8 cellular contexts compared by ENCODE assay signal in the genomic region with DNA sequence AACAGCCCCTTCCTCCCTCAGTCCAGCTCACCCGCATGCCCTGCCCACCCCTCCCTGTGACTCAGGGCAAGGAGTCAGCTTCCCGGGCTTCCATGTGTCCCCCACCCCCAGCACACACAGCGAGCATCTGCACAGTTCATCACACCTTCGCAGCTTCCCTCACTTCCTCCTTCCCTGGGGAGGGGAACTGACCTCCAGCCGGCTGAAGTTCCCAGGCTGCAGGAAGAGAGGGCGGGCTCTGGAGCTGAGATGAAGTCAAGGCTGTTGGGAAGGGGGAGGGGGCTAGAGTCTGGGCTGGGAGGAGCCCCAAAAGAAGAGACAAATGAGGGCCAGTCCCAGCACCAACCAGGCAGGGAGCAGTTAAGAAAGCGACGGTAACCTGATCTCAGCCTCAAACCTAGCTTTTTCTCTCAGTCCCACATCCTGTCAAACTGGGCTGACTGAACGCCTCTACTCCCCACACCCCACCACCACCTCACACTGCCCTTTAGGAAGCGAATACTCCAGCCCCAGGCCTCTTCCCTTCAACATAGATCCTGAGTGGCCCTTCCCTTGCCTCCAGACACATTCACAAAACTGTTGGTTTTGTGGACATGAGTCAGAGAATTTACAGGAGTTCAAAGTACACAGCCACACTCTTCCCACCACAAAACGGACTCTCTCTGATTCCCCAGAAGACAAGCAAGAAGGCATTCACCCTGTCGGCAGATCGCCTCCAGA. TPM values are rescaled to one million over a fixed set of nuclear protein-coding genes. Genes with fewer than 3 reads are reported as not detected.
A peak's percentile ranks its signal among the peaks of the same experiment; 100 is the strongest.
DNase-seq lines count a peak whose midpoint lies in the region; ATAC-seq and TF ChIP-seq lines count a peak whose summit lies in the region.

No MANE protein-coding gene starts in this region.

- H3K27me3 ChIP-seq in mesenchymal stem cell (ENCODE audit: control insufficient read depth in 1 of 2, insufficient read depth in 1 of 2, low read length in 2 of 2): no peaks in the 10 kb centered on the region
- no peaks in the 10 kb centered on the region for H3K27me3 ChIP-seq in thyroid gland

- H3K27ac ChIP-seq in mesenchymal stem cell (ENCODE audit: low read length, poor library complexity, severe bottlenecking) (peak overlapping the region; percentile 65), thyroid gland (peak overlapping the region; percentile 75 to 97 (median 95))

- H3K23ac ChIP-seq in mesenchymal stem cell (ENCODE audit: low read length in 2 of 2): no peak overlapping the region

- WGBS in mesenchymal stem cell: 2% methylated on average over 11 of the region's 13 CpGs
- WGBS in thyroid gland, 2 donors: 3 to 5% methylated on average over 13 of the region's 13 CpGs

- POLR2A ChIA-PET in WTC11 (lab: Charles Lee): interaction anchor here (0.6 to 2.3 kb wide), 11 partner anchors 10 to 314 kb away, joined by 3 to 11 read pairs (median 5); partner anchors contain the start of genes CAPZA1, MOV10, PPM1J and ST7L

- no peaks in the 10 kb centered on the region for H3K9me3 ChIP-seq in mesenchymal stem cell (ENCODE audit: control insufficient read depth, low read length)
- no peaks in the 10 kb centered on the region for H3K9me3 ChIP-seq in thyroid gland

- no peak overlapping the region for H3K14ac ChIP-seq in mesenchymal stem cell (ENCODE audit: low read length in 2 of 2)

- H3K36me3 ChIP-seq in mesenchymal stem cell (ENCODE audit: control insufficient read depth in 1 of 2, insufficient read depth in 2 of 2, low read depth in 1 of 2, low read length in 2 of 2): peaks cover 32 to 36% of the 10 kb centered on the region in 2 experiments
- peaks cover 3 to 4% of the 10 kb centered on the region in 2 donors for H3K36me3 ChIP-seq in thyroid gland

- peaks cover 1% of the 10 kb centered on the region for H3K79me1 ChIP-seq in mesenchymal stem cell (replicated peaks; ENCODE audit: low read length, poor library complexity, severe bottlenecking)

- peak in 8 of 14 donors; percentile 65 to 89 (median 78) for DNase-seq in C1 segment of cervical spinal cord (lab: John Stamatoyannopoulos, UW)
- DNase-seq in NCI-H2107 treated with DMSO at 0.1 percent for 48 hours (lab: John Stamatoyannopoulos, UW; ENCODE audit: unreplicated experiment): peak; percentile 92
- DNase-seq in WTC11 (ENCODE audit: low spot score): peak; percentile 89
- DNase-seq in endothelial cell (ENCODE audit: low spot score): peak; percentile 78
- peak; percentile 98 for DNase-seq in mesenchymal stem cell
- peak; percentile 93 to 95 for DNase-seq in thyroid gland

- peak overlapping the region; percentile 23 to 87 for H2BK12ac ChIP-seq in mesenchymal stem cell (ENCODE audit: low read length in 2 of 2)

- peak overlapping the region; percentile 42 to 75 for H3K4ac ChIP-seq in mesenchymal stem cell (ENCODE audit: low read depth in 1 of 2, low read length in 2 of 2)

- H3K27ac Mint-ChIP-seq in WTC11 (peak overlapping the region; percentile 94), endothelial cell (ENCODE audit: unreplicated experiment) (peak overlapping the region; percentile 91)

- peak overlapping the region; percentile 73 for H3K4me3 Mint-ChIP-seq in WTC11
- peak overlapping the region; percentile 100 for H3K4me3 Mint-ChIP-seq in endothelial cell (ENCODE audit: unreplicated experiment)

- H3K9me3 Mint-ChIP-seq in WTC11: no peaks in the 10 kb centered on the region
- no peaks in the 10 kb centered on the region for H3K9me3 Mint-ChIP-seq in endothelial cell (ENCODE audit: unreplicated experiment)

- H2AFZ ChIP-seq in mesenchymal stem cell (ENCODE audit: low read depth, low read length): no peak overlapping the region

- peak overlapping the region; percentile 52 for H4K8ac ChIP-seq in mesenchymal stem cell (ENCODE audit: low read length)

- peak overlapping the region; percentile 56 for H2BK15ac ChIP-seq in mesenchymal stem cell (ENCODE audit: low read depth, poor library complexity, severe bottlenecking)

- TF ChIP-seq POLR2A in thyroid gland (IDR thresholded peaks at IDR 0.05): peak in 1 of 2 donors; percentile 90

- H3K4me3 ChIP-seq in mesenchymal stem cell (ENCODE audit: insufficient read depth in 1 of 2, low read depth in 1 of 2, low read length in 2 of 2) (peak overlapping the region; percentile 82 to 90), thyroid gland (replicated peaks in 1 of 3) (peak overlapping the region in 1 of 3 donors; percentile 99)

- intact Hi-C loops in thyroid gland (cut with DNase I): loop anchor here (5.0 to 10.0 kb wide), 3 partner anchors 200 to 313 kb away; partner anchors contain the start of gene WNT2B

- peak overlapping the region; percentile 11 for H2BK5ac ChIP-seq in mesenchymal stem cell (ENCODE audit: low read depth, low read length, poor library complexity, severe bottlenecking)

- H3K4me1 Mint-ChIP-seq in WTC11 (peaks cover 68% of the 10 kb centered on the region), endothelial cell (ENCODE audit: unreplicated experiment) (peaks cover 60% of the 10 kb centered on the region)

- CTCF ChIA-PET in WTC11 (lab: Charles Lee): interaction anchor here (0.5 to 2.3 kb wide), 19 partner anchors 10 to 368 kb away, joined by 3 to 21 read pairs (median 5); partner anchors contain the start of genes CAPZA1, CTTNBP2NL, LRIG2 and MOV10

- peaks cover 20% of the 10 kb centered on the region for H3K36me3 Mint-ChIP-seq in WTC11
- peaks cover 39% of the 10 kb centered on the region for H3K36me3 Mint-ChIP-seq in endothelial cell (ENCODE audit: low read depth, unreplicated experiment)

- peak overlapping the region; percentile 16 for H2AK5ac ChIP-seq in mesenchymal stem cell (ENCODE audit: low read length, severe bottlenecking)

- TF ChIP-seq CTCF in WTC11 (IDR thresholded peaks at IDR 0.05) (no peak), endothelial cell (IDR thresholded peaks at IDR 0.05; ENCODE audit: unreplicated experiment) (no peak), thyroid gland (IDR thresholded peaks at IDR 0.05) (peak in 1 of 6 experiments; percentile 14)

- H3K27me3 Mint-ChIP-seq in WTC11 (ENCODE audit: low read depth) (peaks cover 27% of the 10 kb centered on the region), endothelial cell (ENCODE audit: unreplicated experiment) (peaks cover 27% of the 10 kb centered on the region)

- ATAC-seq in GM18519 (IDR thresholded peaks at IDR 0.05; ENCODE audit: low FRiP score, unreplicated experiment) (peak; percentile 33), HG02943 (IDR thresholded peaks at IDR 0.05; ENCODE audit: low read depth, unreplicated experiment) (peak; percentile 46), WTC11 (peak; percentile 83)

- H4K91ac ChIP-seq in mesenchymal stem cell (ENCODE audit: low read length): peak overlapping the region; percentile 90

- H3K4me1 ChIP-seq in mesenchymal stem cell (ENCODE audit: control insufficient read depth, insufficient read depth, low read depth, low read length) (peaks cover 46% of the 10 kb centered on the region), thyroid gland (peaks cover 28 to 49% of the 10 kb centered on the region in 2 donors)

- H3K4me2 ChIP-seq in mesenchymal stem cell (ENCODE audit: low read length, poor library complexity, severe bottlenecking): peak overlapping the region; percentile 78

- peak overlapping the region; percentile 54 for H2BK120ac ChIP-seq in mesenchymal stem cell (ENCODE audit: low read depth, low read length)

- peak overlapping the region; percentile 63 to 89 for H3K18ac ChIP-seq in mesenchymal stem cell (ENCODE audit: low read depth in 1 of 2, low read length in 2 of 2)

- peak overlapping the region; percentile 88 for H3K9ac ChIP-seq in mesenchymal stem cell (ENCODE audit: low read length)

TF ChIP-seq in WTC11, 78 proteins besides CTCF, POLR2A, EP300 and RAD21 (continues in another document):
- TF ChIP-seq, protein P1, sequence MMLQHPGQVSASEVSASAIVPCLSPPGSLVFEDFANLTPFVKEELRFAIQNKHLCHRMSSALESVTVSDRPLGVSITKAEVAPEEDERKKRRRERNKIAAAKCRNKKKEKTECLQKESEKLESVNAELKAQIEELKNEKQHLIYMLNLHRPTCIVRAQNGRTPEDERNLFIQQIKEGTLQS (CRISPR knock-in tag; conservative IDR thresholded peaks at IDR 0.05): no peak
- peak; percentile 93 for TF ChIP-seq ETV6 (CRISPR knock-in tag; IDR thresholded peaks at IDR 0.05)
- 0 out of 2 replicates have a peak, but pooled peaks have one; percentile 15 for TF ChIP-seq TEAD1 (CRISPR knock-in tag; IDR thresholded peaks at IDR 0.05)
- no peak for TF ChIP-seq PRRX2 (CRISPR knock-in tag; IDR thresholded peaks at IDR 0.05)
- TF ChIP-seq ATF2 (CRISPR knock-in tag; IDR thresholded peaks at IDR 0.05; ENCODE audit: borderline replicate concordance, low read depth): no peak
- peak; percentile 73 for TF ChIP-seq MAX (CRISPR knock-in tag; IDR thresholded peaks at IDR 0.05)
- TF ChIP-seq SP1 (CRISPR knock-in tag; conservative IDR thresholded peaks at IDR 0.05): 0 out of 2 replicates have a peak, but pooled peaks have one; percentile 37

RNA-seq across cellular contexts. Expression of gene RHOC, which starts 1.9 kb away (rescaled TPM):
- total RNA-seq in WTC11 (2021) (67.9 to 68.9 TPM (median 68.2 TPM) in 3 replicates), endothelial cell (ENCODE audit: unreplicated experiment) (300 TPM), thyroid gland (100 to 1,000 TPM; 125 to 188 (median 175) TPM)
- 509 TPM for polyA plus RNA-seq in mesenchymal stem cell (2013, experiment 1 of 2)
- polyA plus RNA-seq in mesenchymal stem cell (2013, experiment 2 of 2): 495 TPM

RNA-seq across cellular contexts. Expression of gene PPM1J, which starts 10.1 kb away (rescaled TPM):
- total RNA-seq in WTC11 (2021) (19.3 to 23.5 TPM (median 22.6 TPM) in 3 replicates), endothelial cell (ENCODE audit: unreplicated experiment) (1.6 TPM), thyroid gland (1 to 10 TPM; 1.7 to 4.8 (median 3.0) TPM)
- 0.90 TPM for polyA plus RNA-seq in mesenchymal stem cell (2013, experiment 1 of 2)
- polyA plus RNA-seq in mesenchymal stem cell (2013, experiment 2 of 2): 0.93 TPM

RNA-seq across cellular contexts. Expression of gene MOV10, which starts 30.6 kb away (rescaled TPM):
- total RNA-seq in WTC11 (2021): 80.7 to 99.1 TPM (median 98.8 TPM) in 3 replicates
- total RNA-seq in endothelial cell (ENCODE audit: unreplicated experiment): 43.5 TPM
- 62.1 TPM for polyA plus RNA-seq in mesenchymal stem cell (2013, experiment 1 of 2)
- polyA plus RNA-seq in mesenchymal stem cell (2013, experiment 2 of 2): 60.3 TPM
- total RNA-seq in thyroid gland: 10 to 100 TPM; 20.2 to 27.7 (median 27.5) TPM

Comparison
In these comparisons a context has a peak if more than half of its experiments do, and no peak if none do; other contexts are left out.
1. ATAC-seq: peak in every context shown above with its lines; median percentile 83 in WTC11; 46 in HG02943; 33 in GM18519.